In genomic region chr17:968812-969766, GRCh38 we compare ENCODE assay signal across 15 cellular contexts. TPM values are rescaled to one million over a fixed set of nuclear protein-coding genes. Genes with fewer than 3 reads are reported as not detected.
A peak's percentile ranks its signal among the peaks of the same experiment; 100 is the strongest.
DNase-seq lines count a peak whose midpoint lies in the region; ATAC-seq, FAIRE-seq and TF ChIP-seq lines count a peak whose summit lies in the region.
"Had no signal": no experiment of that assay in that cellular context is flagged by ENCODE, and none has a peak within 500 bp of the region (broad histone marks: within the 10 kb centered on the region; RNA-seq: fewer than 3 reads in every experiment).

No MANE protein-coding gene starts in this region.

- TF ChIP-seq CTCF in keratinocyte (optimal IDR thresholded peaks at IDR 0.05 in 1 of 3, IDR thresholded peaks at IDR 0.05 in 1 of 3, conservative IDR thresholded peaks at IDR 0.05 in 1 of 3; ENCODE audit: extremely low read depth in 1 of 3, insufficient read depth in 2 of 3, low read length in 3 of 3): no peak
- no peak for TF ChIP-seq CTCF in testis (IDR thresholded peaks at IDR 0.05)

- H3K4me1 ChIP-seq in keratinocyte (ENCODE audit: control insufficient read depth, extremely low read depth, insufficient read depth, low read length) (peaks cover 20% of the 10 kb centered on the region), stomach smooth muscle (ENCODE audit: control insufficient read depth, insufficient read depth, low read length) (peaks cover 42% of the 10 kb centered on the region), testis (no peaks in the 10 kb centered on the region)
- H3K4me1 ChIP-seq: breast epithelium had no signal

- H3K4me3 ChIP-seq in keratinocyte (ENCODE audit: control insufficient read depth in 2 of 3, extremely low read depth in 1 of 3, insufficient read depth in 2 of 3, low read depth in 1 of 3, low read length in 3 of 3): no peak overlapping the region
- H3K4me3 ChIP-seq in stomach smooth muscle (ENCODE audit: low read length in 2 of 2): peak overlapping the region; percentile 73 to 80
- no peak overlapping the region for H3K4me3 ChIP-seq in testis

- H3K9me3 ChIP-seq in keratinocyte (ENCODE audit: control insufficient read depth, low read depth, low read length): no peaks in the 10 kb centered on the region
- H3K9me3 ChIP-seq in stomach smooth muscle (ENCODE audit: control insufficient read depth in 2 of 2, low read length in 2 of 2): no peaks in the 10 kb centered on the region
- no peaks in the 10 kb centered on the region for H3K9me3 ChIP-seq in testis
- H3K9me3 ChIP-seq: breast epithelium had no signal

- H3K4me1 Mint-ChIP-seq in activated naive CD8-positive, alpha-beta T cell treated with anti-CD3 and anti-CD28 coated beads, Interleukin-2, amount 50 U/mL, for 24 hours: peaks cover 7% of the 10 kb centered on the region

- no peak overlapping the region for H3K27ac Mint-ChIP-seq in activated naive CD8-positive, alpha-beta T cell treated with anti-CD3 and anti-CD28 coated beads, Interleukin-2, amount 50 U/mL, for 24 hours
- H3K27ac Mint-ChIP-seq: T-cell had no signal

- no peaks in the 10 kb centered on the region for H3K36me3 Mint-ChIP-seq in activated naive CD8-positive, alpha-beta T cell treated with anti-CD3 and anti-CD28 coated beads, Interleukin-2, amount 50 U/mL, for 24 hours (ENCODE audit: low read depth)
- H3K36me3 Mint-ChIP-seq: T-cell had no signal

- 85% methylated on average over 24 of the region's 24 CpGs for WGBS in testis, 2 donors

- H4K20me1 ChIP-seq in keratinocyte (ENCODE audit: control insufficient read depth, extremely low read depth, insufficient read depth, low read length): peaks cover 8% of the 10 kb centered on the region

- H3K36me3 ChIP-seq in keratinocyte (ENCODE audit: control insufficient read depth in 2 of 2, extremely low read depth in 1 of 2, insufficient read depth in 2 of 2, low read length in 2 of 2) (peaks cover 9 to 12% of the 10 kb centered on the region in 2 experiments), stomach smooth muscle (ENCODE audit: control insufficient read depth in 2 of 2, insufficient read depth in 2 of 2, low read length in 2 of 2) (no peaks in the 10 kb centered on the region), testis (ENCODE audit: low read depth, missing control alignments) (no peaks in the 10 kb centered on the region)
- H3K36me3 ChIP-seq: breast epithelium had no signal

- dilution Hi-C loops in keratinocyte (cut with MboI; ENCODE audit: extremely low pct_ligation_motif_present, low sequenced_read_pairs): no loop called here

- peak; percentile 37 for DNase-seq in NCI-H2029 (lab: John Stamatoyannopoulos, UW)
- DNase-seq in NCI-H2029 treated with DMSO at 0.1 percent for 48 hours (lab: John Stamatoyannopoulos, UW): no peak
- DNase-seq in activated naive CD8-positive, alpha-beta T cell treated with anti-CD3 and anti-CD28 coated beads, Interleukin-2, amount 50 U/mL, for 24 hours: no peak
- DNase-seq in keratinocyte (ENCODE audit: low read depth, low spot score): no peak
- no peak for DNase-seq in testis
- DNase-seq in NCI-H2196 treated with DMSO at 0.1 percent for 48 hours (lab: John Stamatoyannopoulos, UW; ENCODE audit: unreplicated experiment): no peak
- DNase-seq: 8988T, GF-D8, NCI-H510A treated with DMSO at 0.1 percent for 48 hours, substantia nigra, T-cell had no signal

- H3K27ac ChIP-seq in keratinocyte (ENCODE audit: control insufficient read depth, insufficient read depth, low read length) (peak overlapping the region; percentile 10), stomach smooth muscle (ENCODE audit: low read length) (peak overlapping the region; percentile 77), testis (peak overlapping the region in 1 of 2 donors; percentile 52)
- H3K27ac ChIP-seq: breast epithelium had no signal

- peaks cover 52% of the 10 kb centered on the region for H3K27me3 Mint-ChIP-seq in activated naive CD8-positive, alpha-beta T cell treated with anti-CD3 and anti-CD28 coated beads, Interleukin-2, amount 50 U/mL, for 24 hours

- no peaks in the 10 kb centered on the region for H3K9me3 Mint-ChIP-seq in activated naive CD8-positive, alpha-beta T cell treated with anti-CD3 and anti-CD28 coated beads, Interleukin-2, amount 50 U/mL, for 24 hours
- H3K9me3 Mint-ChIP-seq: T-cell had no signal

- TF ChIP-seq POLR2A in testis (IDR thresholded peaks at IDR 0.05): no peak

- ATAC-seq in activated naive CD8-positive, alpha-beta T cell treated with anti-CD3 and anti-CD28 coated beads, Interleukin-2, amount 50 U/mL, for 24 hours: no peak
- no peak for ATAC-seq in HG03521 (IDR thresholded peaks at IDR 0.05; ENCODE audit: unreplicated experiment)
- ATAC-seq: T-cell had no signal

- peaks cover 4% of the 10 kb centered on the region for H3K9me1 ChIP-seq in keratinocyte (ENCODE audit: control insufficient read depth, extremely low read depth, insufficient read depth, low read length)

- peaks cover 87% of the 10 kb centered on the region for H3K79me2 ChIP-seq in keratinocyte (ENCODE audit: control insufficient read depth, insufficient read depth, low read length)

- peak; percentile 55 for FAIRE-seq in keratinocyte (lab: Jason Lieb, UNC)
- FAIRE-seq: H54 had no signal

- H3K4me2 ChIP-seq in keratinocyte (ENCODE audit: control insufficient read depth, extremely low read depth, insufficient read depth, low read depth, low read length): no peak overlapping the region

- H3K4me3 Mint-ChIP-seq in activated naive CD8-positive, alpha-beta T cell treated with anti-CD3 and anti-CD28 coated beads, Interleukin-2, amount 50 U/mL, for 24 hours: peak overlapping the region; percentile 48
- H3K4me3 Mint-ChIP-seq: T-cell had no signal

- H3K27me3 ChIP-seq in keratinocyte (ENCODE audit: control insufficient read depth, extremely low read depth, insufficient read depth, low read length) (no peaks in the 10 kb centered on the region), stomach smooth muscle (ENCODE audit: control insufficient read depth in 1 of 2, insufficient read depth in 2 of 2, low read length in 2 of 2) (no peaks in the 10 kb centered on the region), testis (no peaks in the 10 kb centered on the region)
- H3K27me3 ChIP-seq: breast epithelium had no signal

- H2AFZ ChIP-seq in keratinocyte (ENCODE audit: control insufficient read depth, low read length): no peak overlapping the region

- intact Hi-C loops in testis (cut with DNase I; ENCODE audit: low total_unique reads): no loop called here

- H3K9ac ChIP-seq in keratinocyte (ENCODE audit: control insufficient read depth, extremely low read depth, insufficient read depth, low read length) (no peak overlapping the region), stomach smooth muscle (ENCODE audit: low read length in 2 of 2) (peak overlapping the region; percentile 70 to 82)

RNA-seq across cellular contexts. Expression of gene NXN, which starts 10.5 kb away (rescaled TPM):
- 90.4 to 99.3 TPM (median 94.4 TPM) in 3 replicates for polyA plus RNA-seq in keratinocyte
- polyA plus RNA-seq in keratinocyte (2011; ENCODE audit: low read depth): 28.0 TPM
- 105 and 138 TPM in 2 replicates for polyA plus RNA-seq in keratinocyte (2011; cell fraction: cytosol; rRNA removed)
- 102 and 138 TPM in 2 replicates for polyA plus RNA-seq in keratinocyte (2011; cell fraction: nucleus; rRNA removed)
- polyA plus RNA-seq in keratinocyte (2012; ENCODE audit: low replicate concordance): 68.0 and 95.5 TPM in 2 replicates
- 119 to 243 TPM (median 131 TPM) in 3 replicates for polyA minus RNA-seq in keratinocyte
- polyA minus RNA-seq in keratinocyte (2011; cell fraction: cytosol; rRNA and poly(A)+ RNA removed): 140 TPM
- 67.5 and 81.9 TPM in 2 replicates for polyA minus RNA-seq in keratinocyte (2011; cell fraction: nucleus; rRNA and poly(A)+ RNA removed)
- total RNA-seq in testis: 10 to 100 TPM; 22.9 to 26.0 TPM
- polyA plus RNA-seq in testis (ENCODE audit: insufficient read depth, low read depth, low replicate concordance): 23.0 TPM

RNA-seq across cellular contexts. Expression of gene TIMM22, which starts 27.8 kb away (rescaled TPM):
- polyA plus RNA-seq in keratinocyte: 11.1 to 24.8 TPM (median 14.4 TPM) in 3 replicates
- 2.8 TPM for polyA plus RNA-seq in keratinocyte (2011; ENCODE audit: low read depth)
- 18.1 and 19.0 TPM in 2 replicates for polyA plus RNA-seq in keratinocyte (2011; cell fraction: cytosol; rRNA removed)
- 12.1 and 12.4 TPM in 2 replicates for polyA plus RNA-seq in keratinocyte (2011; cell fraction: nucleus; rRNA removed)
- polyA plus RNA-seq in keratinocyte (2012; ENCODE audit: low replicate concordance): 11.7 and 20.2 TPM in 2 replicates
- polyA minus RNA-seq in keratinocyte: 12.1 to 16.9 TPM (median 15.9 TPM) in 3 replicates
- 12.3 TPM for polyA minus RNA-seq in keratinocyte (2011; cell fraction: cytosol; rRNA and poly(A)+ RNA removed)
- 5.0 and 8.1 TPM in 2 replicates for polyA minus RNA-seq in keratinocyte (2011; cell fraction: nucleus; rRNA and poly(A)+ RNA removed)
- 10 to 100 TPM; 18.3 to 19.1 TPM for total RNA-seq in testis
- polyA plus RNA-seq in testis (ENCODE audit: insufficient read depth, low read depth, low replicate concordance): 18.2 TPM

Comparison
In these comparisons a context has a peak if more than half of its experiments do, and no peak if none do; other contexts are left out.
1. H3K4me3 ChIP-seq: peak in stomach smooth muscle (2 of 2); none in keratinocyte (0 of 3) and testis (0 of 2).